In the genomic region with DNA sequence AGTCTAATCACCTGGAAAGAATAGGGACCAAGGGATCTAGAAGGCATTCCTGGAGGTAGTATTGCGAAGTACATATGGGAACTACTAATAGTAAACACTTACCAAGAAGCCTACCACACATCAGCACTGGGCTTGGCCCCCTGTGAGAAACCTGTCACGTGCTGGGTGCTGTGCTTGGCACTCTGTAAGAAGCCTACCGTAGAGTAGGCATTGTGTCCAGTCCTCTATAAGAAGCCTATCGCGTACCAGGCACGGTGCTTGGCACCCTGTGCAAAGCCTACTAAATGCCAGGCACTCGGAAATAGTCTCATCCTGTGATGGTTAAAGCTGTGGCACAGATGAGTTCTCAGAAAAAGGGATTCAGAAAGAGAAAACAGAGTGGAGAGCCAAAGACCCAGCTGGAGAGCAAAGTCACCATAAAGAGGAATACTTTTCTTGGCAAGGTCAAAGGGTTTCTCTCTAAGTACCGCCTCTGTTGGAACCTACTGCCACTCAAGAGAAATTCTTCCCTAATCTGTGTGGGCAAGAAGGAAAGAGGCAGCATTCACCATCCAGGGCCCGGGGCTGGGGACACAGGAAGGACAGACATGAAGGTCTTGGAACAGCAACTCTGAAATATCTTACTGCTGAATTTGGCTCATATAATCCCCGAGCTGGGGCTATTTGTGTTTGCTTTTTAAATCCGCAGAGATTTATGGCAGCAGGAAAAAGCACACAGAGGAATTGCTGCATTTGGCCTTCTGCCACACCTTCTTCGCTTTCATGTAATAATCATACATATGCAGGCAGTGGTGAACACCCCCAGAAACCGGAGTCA, we compare ENCODE assay signal across 16 cellular contexts.
DNase-seq lines count a peak whose midpoint lies in the region; ATAC-seq and TF ChIP-seq lines count a peak whose summit lies in the region.
"Had no signal": no experiment of that assay in that cellular context is flagged by ENCODE, and none has a peak within 500 bp of the region (broad histone marks: within the 10 kb centered on the region; RNA-seq: fewer than 3 reads in every experiment).

No MANE protein-coding gene starts in this region.

- H3K4me3 Mint-ChIP-seq in T-helper 2 cell treated with Interferon-gamma antibody and Interleukin-4, amounts not matched to agents 5 μg/mL and 100 μg/mL, for 36 hours, result no peak overlapping the region

- H3K36me3 Mint-ChIP-seq in T-helper 2 cell treated with Interferon-gamma antibody and Interleukin-4, amounts not matched to agents 5 μg/mL and 100 μg/mL, for 36 hours (ENCODE audit: low read depth), result no peaks in the 10 kb centered on the region

- no peak overlapping the region for H3K4me3 ChIP-seq in MG63
- H3K4me3 ChIP-seq in colonic mucosa, result no peak overlapping the region
- H3K4me3 ChIP-seq in thoracic aorta, result peak overlapping the region; percentile 37

- peak; percentile 46 for ATAC-seq in thoracic aorta (ENCODE audit: insufficient number of reproducible peaks, low FRiP score, low read depth)
- ATAC-seq: PC-3 had no signal

- H3K27ac Mint-ChIP-seq in T-helper 2 cell treated with Interferon-gamma antibody and Interleukin-4, amounts not matched to agents 5 μg/mL and 100 μg/mL, for 36 hours, result no peak overlapping the region

- H3K27me3 ChIP-seq in MG63 (no peaks in the 10 kb centered on the region), colonic mucosa (no peaks in the 10 kb centered on the region), thoracic aorta (replicated peaks; ENCODE audit: insufficient read depth) (no peaks in the 10 kb centered on the region)

- H3K9me3 ChIP-seq in MG63 (no peaks in the 10 kb centered on the region), colonic mucosa (no peaks in the 10 kb centered on the region), thoracic aorta (no peaks in the 10 kb centered on the region)

- H3K27ac ChIP-seq in colonic mucosa (no peak overlapping the region), thoracic aorta (peak overlapping the region; percentile 55 to 67)
- H3K27ac ChIP-seq: parathyroid adenoma had no signal

- no peaks in the 10 kb centered on the region for H3K9me3 Mint-ChIP-seq in T-helper 2 cell treated with Interferon-gamma antibody and Interleukin-4, amounts not matched to agents 5 μg/mL and 100 μg/mL, for 36 hours

- H3K4me1 Mint-ChIP-seq in T-helper 2 cell treated with Interferon-gamma antibody and Interleukin-4, amounts not matched to agents 5 μg/mL and 100 μg/mL, for 36 hours (ENCODE audit: low read depth), result peaks cover 13% of the 10 kb centered on the region

- no peak overlapping the region for H3K9ac ChIP-seq in colonic mucosa (ENCODE audit: low read depth in 2 of 2, low read length in 2 of 2)
- H3K9ac ChIP-seq: parathyroid adenoma had no signal

- no peaks in the 10 kb centered on the region for H3K27me3 Mint-ChIP-seq in T-helper 2 cell treated with Interferon-gamma antibody and Interleukin-4, amounts not matched to agents 5 μg/mL and 100 μg/mL, for 36 hours (ENCODE audit: low read depth)

- intact Hi-C loops in colonic mucosa (cut with DNase I), result no loop called here

- DNase-seq in MG63 (peak; percentile 37), colonic mucosa (peak; percentile 66), iPS-NIHi11 (ENCODE audit: low spot score) (peak; percentile 37), thoracic aorta (ENCODE audit: low spot score) (no peak), foreskin melanocyte (no peak), AG08396 (ENCODE audit: low spot score) (no peak)
- no peak for DNase-seq in T-helper 2 cell treated with Interferon-gamma antibody and Interleukin-4, amounts not matched to agents 5 μg/mL and 100 μg/mL, for 36 hours (ENCODE audit: low spot score)
- DNase-seq: activated CD4-positive, CD25-positive, alpha-beta regulatory T cell treated with anti-CD3 and anti-CD28 coated beads, Interleukin-2, amount 50 U/mL, for 72 hours; activated naive CD4-positive, alpha-beta T cell treated with anti-CD3 and anti-CD28 coated beads, Interleukin-2, amount 50 U/mL, for 16 hours; DMS79 treated with DMSO at 0.1 percent for 48 hours; midbrain; NCI-H1105 treated with DMSO at 0.1 percent for 48 hours; PC-3; stimulated activated CD4-positive, alpha-beta T cell treated with anti-CD3 and anti-CD28 coated beads, Interleukin-12 subunit alpha, Interleukin-12 subunit beta, amount 100 ng/mL, for 4 hours; SW 1271 had no signal

- H3K4me1 ChIP-seq in colonic mucosa (peaks cover 16% of the 10 kb centered on the region), thoracic aorta (ENCODE audit: control insufficient read depth in 1 of 2, low read depth in 2 of 2) (peaks cover 6 to 19% of the 10 kb centered on the region in 2 donors)
- H3K4me1 ChIP-seq: parathyroid adenoma had no signal

- H3K36me3 ChIP-seq in MG63, result no peaks in the 10 kb centered on the region
- no peaks in the 10 kb centered on the region for H3K36me3 ChIP-seq in colonic mucosa
- H3K36me3 ChIP-seq in thoracic aorta, result no peaks in the 10 kb centered on the region

- no peak for TF ChIP-seq CTCF in colonic mucosa (IDR thresholded peaks at IDR 0.05)
- TF ChIP-seq CTCF in thoracic aorta (IDR thresholded peaks at IDR 0.05), result no peak

Comparison
In these comparisons a context has a peak if more than half of its experiments do, and no peak if none do; other contexts are left out.
1. DNase-seq: peak in MG63 (single experiment), colonic mucosa (single experiment) and iPS-NIHi11 (single experiment); none in thoracic aorta (single experiment), foreskin melanocyte (single experiment), T-helper 2 cell treated with Interferon-gamma antibody and Interleukin-4, amounts not matched to agents 5 μg/mL and 100 μg/mL, for 36 hours (single experiment) and AG08396 (single experiment).